In genomic region chr2:72949642-72950041, GRCh38 we compare ENCODE assay signal across 29 cellular contexts. TPM values are rescaled to one million over a fixed set of nuclear protein-coding genes. Genes with fewer than 3 reads are reported as not detected.
DNase-seq lines count a peak whose midpoint lies in the region; ATAC-seq, FAIRE-seq and TF ChIP-seq lines count a peak whose summit lies in the region.
"Had no signal": no experiment of that assay in that cellular context is flagged by ENCODE, and none has a peak within 500 bp of the region (broad histone marks: within the 10 kb centered on the region; RNA-seq: fewer than 3 reads in every experiment).

No MANE protein-coding gene starts in this region.

- no peaks in the 10 kb centered on the region for H3K23me2 ChIP-seq in H9 (ENCODE audit: insufficient read length, low read depth, low read length, poor library complexity, severe bottlenecking)

- no peak for TF ChIP-seq POLR2A in stomach (IDR thresholded peaks at IDR 0.05)

- H3K9me3 Mint-ChIP-seq in H9 (no peaks in the 10 kb centered on the region), astrocyte (ENCODE audit: unreplicated experiment) (peaks cover 4% of the 10 kb centered on the region)
- H3K9me3 Mint-ChIP-seq: CD4-positive, alpha-beta T cell had no signal

- H2BK120ac ChIP-seq in H9 (ENCODE audit: low read depth, low read length, poor library complexity, severe bottlenecking) (no peak overlapping the region), mesendoderm (ENCODE audit: low read depth, low read length) (no peak overlapping the region)

- H3K4me3 Mint-ChIP-seq in H9 (no peak overlapping the region), astrocyte (ENCODE audit: unreplicated experiment) (no peak overlapping the region)
- H3K4me3 Mint-ChIP-seq: CD4-positive, alpha-beta T cell had no signal

- no peak overlapping the region for H3K27ac ChIP-seq in H9 (ENCODE audit: insufficient read length, low read depth, low read length)
- no peak overlapping the region for H3K27ac ChIP-seq in astrocyte (ENCODE audit: low read depth, low read length)
- H3K27ac ChIP-seq in mesendoderm (ENCODE audit: low read depth, low read length): no peak overlapping the region
- H3K27ac ChIP-seq in aorta (ENCODE audit: low read depth in 1 of 2, low read length in 2 of 2): no peak overlapping the region
- H3K27ac ChIP-seq in stomach: no peak overlapping the region
- H3K27ac ChIP-seq: BLaER1 treated with 17β-estradiol and CSF1 and Interleukin-3, amounts not matched to agents 10 nM and 100 nM; SJCRH30 had no signal

- DNase-seq in ELR (ENCODE audit: low read depth): peak; percentile 24
- DNase-seq in H9: no peak
- DNase-seq in astrocyte (ENCODE audit: low read depth): no peak
- no peak for DNase-seq in mesendoderm
- DNase-seq in aorta: no peak
- DNase-seq in HK-2 (ENCODE audit: unreplicated experiment): no peak
- DNase-seq in stomach: no peak
- DNase-seq: AML-193; CD4-positive, alpha-beta T cell; NCI-H1048; NCI-H1417; NCI-H1694; NCI-H2029 treated with DMSO at 0.1 percent for 48 hours; NCI-H446 treated with DMSO at 0.1 percent for 48 hours; NCI-H526; NCI-H82; NK-92 treated with Interleukin-12 subunit alpha and Interleukin-12 subunit beta, amount 100 ng/mL, for 24 hours; PC-3; SJCRH30 had no signal

- no peaks in the 10 kb centered on the region for H3K9me3 ChIP-seq in H9 (ENCODE audit: control insufficient read depth, low read depth, low read length)
- H3K9me3 ChIP-seq in astrocyte (ENCODE audit: insufficient read depth, low read depth, low read length): no peaks in the 10 kb centered on the region
- H3K9me3 ChIP-seq in aorta (ENCODE audit: control insufficient read depth, low read length): no peaks in the 10 kb centered on the region
- H3K9me3 ChIP-seq in stomach: no peaks in the 10 kb centered on the region
- H3K9me3 ChIP-seq: BLaER1 treated with 17β-estradiol and CSF1 and Interleukin-3, amounts not matched to agents 10 nM and 100 nM; SJCRH30 had no signal

- H3K23ac ChIP-seq in H9 (ENCODE audit: insufficient read length, low read depth, low read length) (no peak overlapping the region), mesendoderm (ENCODE audit: low read length) (no peak overlapping the region)

- H3K4me3 ChIP-seq in astrocyte (ENCODE audit: insufficient read depth, low read depth, low read length) (no peak overlapping the region), mesendoderm (ENCODE audit: low read length) (no peak overlapping the region), aorta (ENCODE audit: low read length in 2 of 2) (no peak overlapping the region), stomach (no peak overlapping the region)
- H3K4me3 ChIP-seq: BLaER1 treated with 17β-estradiol and CSF1 and Interleukin-3, amounts not matched to agents 10 nM and 100 nM; SJCRH30 had no signal

- peak overlapping the region; percentile 7 for H2BK12ac ChIP-seq in H9 (ENCODE audit: insufficient read length, low read depth, low read length)

- H3K79me2 ChIP-seq in H9 (ENCODE audit: insufficient read depth, low read length): no peaks in the 10 kb centered on the region
- H3K79me2 ChIP-seq in astrocyte (ENCODE audit: insufficient read depth, low read length): no peaks in the 10 kb centered on the region
- no peaks in the 10 kb centered on the region for H3K79me2 ChIP-seq in mesendoderm (ENCODE audit: control insufficient read depth, insufficient read depth, low read length)

- no CpG with 5 or more reads among the region's 4 CpGs for WGBS in H9 (ENCODE audit: extremely low coverage, insufficient read length, low lambda C conversion rate)
- no CpG with 5 or more reads among the region's 4 CpGs for WGBS in mesendoderm (ENCODE audit: extremely low coverage, insufficient coverage, low lambda C conversion rate)
- WGBS in aorta, 2 donors: 88 to 91% methylated on average over 4 of the region's 4 CpGs
- WGBS in stomach, 5 donors: 88 to 94% (median 94%) methylated on average over 4 of the region's 4 CpGs

- no peak overlapping the region; the same call in 1 of the 2 replicates for H3K4ac ChIP-seq in H9 (ENCODE audit: low read depth, low read length)
- no peak overlapping the region for H3K4ac ChIP-seq in mesendoderm (ENCODE audit: low read depth, low read length)

- peak overlapping the region; percentile 92 for H4K91ac ChIP-seq in H9 (ENCODE audit: insufficient read length, low read depth, low read length)

- H3K9ac ChIP-seq in H9 (ENCODE audit: extremely low read depth, insufficient read length, low read length) (no peak overlapping the region), astrocyte (ENCODE audit: low read length) (no peak overlapping the region), mesendoderm (ENCODE audit: low read length) (no peak overlapping the region)
- H3K9ac ChIP-seq: BLaER1 treated with 17β-estradiol and CSF1 and Interleukin-3, amounts not matched to agents 10 nM and 100 nM had no signal

- no peak overlapping the region for H2BK15ac ChIP-seq in H9 (ENCODE audit: low read depth, low read length)
- H2BK15ac ChIP-seq in mesendoderm (replicated peaks; ENCODE audit: low read depth): no peak overlapping the region

- H3K27me3 ChIP-seq in H9 (ENCODE audit: insufficient read depth, low read length) (no peaks in the 10 kb centered on the region), astrocyte (ENCODE audit: insufficient read depth, low read length) (no peaks in the 10 kb centered on the region), mesendoderm (ENCODE audit: insufficient read depth, low read length, poor library complexity) (no peaks in the 10 kb centered on the region), aorta (ENCODE audit: control insufficient read depth in 1 of 2, insufficient read depth in 2 of 2, low read length in 1 of 2) (no peaks in the 10 kb centered on the region), stomach (no peaks in the 10 kb centered on the region)
- H3K27me3 ChIP-seq: SJCRH30 had no signal

- no peak overlapping the region for H4K8ac ChIP-seq in H9 (replicated peaks; ENCODE audit: insufficient read length, low read depth, low read length)
- no peak overlapping the region for H4K8ac ChIP-seq in mesendoderm (ENCODE audit: low read depth, low read length)

- no peak for TF ChIP-seq EP300 in stomach (IDR thresholded peaks at IDR 0.05)

- no peak overlapping the region for H3K14ac ChIP-seq in H9 (ENCODE audit: insufficient read depth, low read length)

- no peak overlapping the region for H3T11ph ChIP-seq in H9 (ENCODE audit: low read length)

- no peak overlapping the region for H2BK5ac ChIP-seq in H9 (ENCODE audit: insufficient read length, low read length)
- H2BK5ac ChIP-seq in mesendoderm (ENCODE audit: low read length): no peak overlapping the region

- peaks cover 47 to 51% of the 10 kb centered on the region in 2 experiments for H3K4me1 Mint-ChIP-seq in H9
- H3K4me1 Mint-ChIP-seq in astrocyte (ENCODE audit: low read depth, unreplicated experiment): peaks cover 2% of the 10 kb centered on the region

- no peak for ATAC-seq in aorta (ENCODE audit: low FRiP score)
- no peak for ATAC-seq in GM18873 (IDR thresholded peaks at IDR 0.05; ENCODE audit: low FRiP score, unreplicated experiment)
- ATAC-seq: PC-3, Right ventricle myocardium inferior, SK-N-SH treated with all-trans-retinoic acid at 6 μM for 48 hours had no signal

- H3K27me3 Mint-ChIP-seq in H9 (ENCODE audit: low read depth): peaks cover 18% of the 10 kb centered on the region
- H3K27me3 Mint-ChIP-seq in astrocyte (ENCODE audit: low read depth, unreplicated experiment): peaks cover 15% of the 10 kb centered on the region
- H3K27me3 Mint-ChIP-seq: CD4-positive, alpha-beta T cell had no signal

- no peaks in the 10 kb centered on the region for H4K20me1 ChIP-seq in H9 (ENCODE audit: control insufficient read depth, insufficient read depth, insufficient read length)
- H4K20me1 ChIP-seq in astrocyte (ENCODE audit: insufficient read depth, low read length): no peaks in the 10 kb centered on the region

- no peak overlapping the region for H3K18ac ChIP-seq in H9 (ENCODE audit: insufficient read length, low read depth, low read length)
- no peak overlapping the region for H3K18ac ChIP-seq in mesendoderm (ENCODE audit: low read length)

- H2AK5ac ChIP-seq in H9 (ENCODE audit: insufficient read length, low read length): no peak overlapping the region
- no peak overlapping the region for H2AK5ac ChIP-seq in mesendoderm (ENCODE audit: low read length)

- peaks cover 7% of the 10 kb centered on the region; the same call in 1 of the 2 replicates for H3K4me1 ChIP-seq in H9 (ENCODE audit: insufficient read depth, low read length)
- no peaks in the 10 kb centered on the region for H3K4me1 ChIP-seq in astrocyte (ENCODE audit: insufficient read depth, low read length)
- peaks cover 5% of the 10 kb centered on the region for H3K4me1 ChIP-seq in mesendoderm (ENCODE audit: control insufficient read depth, low read depth, low read length)
- no peaks in the 10 kb centered on the region for H3K4me1 ChIP-seq in aorta (ENCODE audit: control insufficient read depth in 1 of 2, insufficient read depth in 2 of 2, low read length in 2 of 2)
- H3K4me1 ChIP-seq in stomach: no peaks in the 10 kb centered on the region

- H3K27ac Mint-ChIP-seq in H9 (peak overlapping the region in 2 of 3 experiments; percentile 82 to 96; a peak in 4 of 7 replicates), astrocyte (ENCODE audit: unreplicated experiment) (peak overlapping the region; percentile 47)
- H3K27ac Mint-ChIP-seq: CD4-positive, alpha-beta T cell had no signal

- H3K36me3 Mint-ChIP-seq in H9 (ENCODE audit: insufficient read depth in 1 of 3, low read depth in 3 of 3) (peaks cover 9 to 16% (median 14%) of the 10 kb centered on the region in 3 experiments; a peak in 6 of 7 replicates), astrocyte (ENCODE audit: low read depth, unreplicated experiment) (peaks cover 22% of the 10 kb centered on the region)

- H2AFZ ChIP-seq in H9 (ENCODE audit: low read length): no peak overlapping the region
- H2AFZ ChIP-seq in astrocyte (ENCODE audit: low read depth, low read length): no peak overlapping the region

- H3K4me2 ChIP-seq in H9 (ENCODE audit: insufficient read depth, insufficient read length, low read length) (no peak overlapping the region), astrocyte (ENCODE audit: low read length) (no peak overlapping the region), mesendoderm (ENCODE audit: low read length) (no peak overlapping the region)
- H3K4me2 ChIP-seq: BLaER1 treated with 17β-estradiol and CSF1 and Interleukin-3, amounts not matched to agents 10 nM and 100 nM had no signal

- intact Hi-C loops in aorta (cut with DNase I) (no loop called here), stomach (cut with DNase I; ENCODE audit: low total_unique reads) (no loop called here)

- H3K56ac ChIP-seq in H9 (ENCODE audit: insufficient read length, low read depth, low read length) (no peak overlapping the region), mesendoderm (ENCODE audit: low read length) (peak overlapping the region; percentile 5)

- H4K5ac ChIP-seq in H9 (ENCODE audit: insufficient read length, low read depth, low read length): no peak overlapping the region
- H4K5ac ChIP-seq in mesendoderm (ENCODE audit: low read length): no peak overlapping the region

- H3K36me3 ChIP-seq in astrocyte (ENCODE audit: insufficient read depth, low read length): no peaks in the 10 kb centered on the region
- no peaks in the 10 kb centered on the region for H3K36me3 ChIP-seq in mesendoderm (ENCODE audit: control insufficient read depth, insufficient read depth, low read length)
- H3K36me3 ChIP-seq in aorta (ENCODE audit: control insufficient read depth in 1 of 2, insufficient read depth in 2 of 2, low read length in 1 of 2): no peaks in the 10 kb centered on the region
- H3K36me3 ChIP-seq in stomach: peaks cover 0 to 12% (median 6%) of the 10 kb centered on the region in 4 donors
- H3K36me3 ChIP-seq: BLaER1 treated with 17β-estradiol and CSF1 and Interleukin-3, amounts not matched to agents 10 nM and 100 nM; SJCRH30 had no signal

- no peaks in the 10 kb centered on the region for H3K79me1 ChIP-seq in H9 (ENCODE audit: insufficient read depth, low read depth, low read length, poor library complexity, severe bottlenecking)
- H3K79me1 ChIP-seq in mesendoderm (ENCODE audit: low read length): no peaks in the 10 kb centered on the region

- TF ChIP-seq CTCF in H9 (conservative IDR thresholded peaks at IDR 0.05): no peak
- TF ChIP-seq CTCF in astrocyte (IDR thresholded peaks at IDR 0.05; ENCODE audit: insufficient read depth, low read depth, low read length): no peak
- TF ChIP-seq CTCF in stomach (IDR thresholded peaks at IDR 0.05): no peak

- no peak for FAIRE-seq in astrocyte (lab: Jason Lieb, UNC)
- FAIRE-seq: A204.1, D721Med, GM18507 had no signal

- no peak overlapping the region for H2BK20ac ChIP-seq in H9 (ENCODE audit: low read depth, low read length, poor library complexity, severe bottlenecking)

RNA-seq across cellular contexts. Expression of gene EMX1, which starts 32.3 kb away (rescaled TPM):
- 0.64 and 0.72 TPM in 2 replicates for total RNA-seq in H9 (2021)
- total RNA-seq in astrocyte: 0.48 TPM in 1 of 2 replicates, not detected in the other
- 0.15 TPM for polyA plus RNA-seq in mesendoderm (2013, experiment 1 of 2)
- polyA plus RNA-seq in mesendoderm (2013, experiment 2 of 2): 0.35 TPM
- not detected for total RNA-seq in aorta
- not detected for polyA plus RNA-seq in aorta
- 10 to 100 TPM in 1 of 5 donors, not detected in 4; 32.1 TPM for total RNA-seq in stomach
- under 1 TPM in 2 of 3 donors, not detected in 1; 0.18 to 0.62 TPM for polyA plus RNA-seq in stomach
- total RNA-seq: CD4-positive, alpha-beta T cell; G401; H4; PC-3; Right ventricle myocardium inferior; RPMI7951; SJCRH30 had no signal
